ENCODE assay signal across 14 cellular contexts in the genomic region with DNA sequence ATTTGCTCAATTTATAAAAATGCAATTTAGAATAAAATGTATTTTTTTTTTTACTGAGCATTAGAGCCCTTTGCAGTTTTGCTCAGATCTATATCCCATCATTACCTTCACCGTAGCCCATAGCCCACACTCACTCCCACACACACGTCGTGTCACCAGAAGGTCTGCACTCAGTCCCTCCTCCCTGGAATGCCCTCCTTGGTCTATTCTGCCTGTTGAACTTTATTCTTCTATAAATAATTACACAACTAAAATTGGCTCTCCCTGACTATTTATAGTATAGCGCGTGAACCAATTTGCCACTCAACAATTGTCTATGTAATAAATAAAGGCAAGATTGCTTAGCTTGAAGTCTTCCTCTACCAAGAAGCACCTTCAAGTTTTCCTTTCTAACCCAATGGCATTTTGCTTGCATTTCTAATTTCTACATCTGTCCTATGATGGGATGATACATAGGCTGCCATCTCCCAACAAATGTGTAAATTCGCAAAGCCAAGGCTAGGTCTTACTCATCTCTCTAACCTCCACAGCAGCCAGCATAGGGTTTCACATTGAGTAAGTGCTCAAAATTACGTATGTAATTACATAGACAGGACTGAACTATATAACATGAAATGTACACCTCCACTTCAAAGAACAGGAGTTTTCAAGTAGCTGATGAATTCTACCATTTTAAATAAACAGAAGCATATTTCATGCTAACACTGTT.
DNase-seq lines count a peak whose midpoint lies in the region; ATAC-seq and TF ChIP-seq lines count a peak whose summit lies in the region.
"Had no signal": no experiment of that assay in that cellular context is flagged by ENCODE, and none has a peak within 500 bp of the region (broad histone marks: within the 10 kb centered on the region; RNA-seq: fewer than 3 reads in every experiment).

No MANE protein-coding gene starts in this region.

- TF ChIP-seq CTCF in GM06990 (IDR thresholded peaks at IDR 0.05; ENCODE audit: insufficient read depth, low read length, poor library complexity, severe bottlenecking), result no peak
- TF ChIP-seq CTCF in testis (IDR thresholded peaks at IDR 0.05), result no peak
- TF ChIP-seq CTCF in WERI-Rb-1 (IDR thresholded peaks at IDR 0.05; ENCODE audit: low read depth, low read length), result no peak

- H3K36me3 ChIP-seq in GM06990 (ENCODE audit: control insufficient read depth, insufficient read depth, low read length) (no peaks in the 10 kb centered on the region), testis (ENCODE audit: low read depth, missing control alignments) (no peaks in the 10 kb centered on the region), WERI-Rb-1 (no peaks in the 10 kb centered on the region)
- H3K36me3 ChIP-seq: neutrophil had no signal

- WGBS in testis, 2 donors, result 94% methylated on average over 7 of the region's 7 CpGs

- H3K27ac ChIP-seq in testis (no peak overlapping the region), WERI-Rb-1 (no peak overlapping the region)
- H3K27ac ChIP-seq: neutrophil had no signal

- no peaks in the 10 kb centered on the region for H3K9me3 ChIP-seq in testis
- H3K9me3 ChIP-seq in WERI-Rb-1 (ENCODE audit: severe bottlenecking), result no peaks in the 10 kb centered on the region
- H3K9me3 ChIP-seq: neutrophil had no signal

- no peaks in the 10 kb centered on the region for H3K4me1 ChIP-seq in testis

- peak; percentile 69 for ATAC-seq in GM18517 (IDR thresholded peaks at IDR 0.05; ENCODE audit: unreplicated experiment)
- ATAC-seq in GM21786 (IDR thresholded peaks at IDR 0.05; ENCODE audit: unreplicated experiment), result peak; percentile 62
- ATAC-seq: Panc1 had no signal

- no peak for TF ChIP-seq POLR2A in testis (IDR thresholded peaks at IDR 0.05)

- H3K27me3 ChIP-seq in GM06990 (replicated peaks; ENCODE audit: control insufficient read depth, insufficient read depth, low read length) (no peaks in the 10 kb centered on the region), testis (no peaks in the 10 kb centered on the region), WERI-Rb-1 (ENCODE audit: insufficient read depth, low read depth, severe bottlenecking) (no peaks in the 10 kb centered on the region)

- H3K4me3 ChIP-seq in GM06990 (replicated peaks; ENCODE audit: low read depth, low read length) (no peak overlapping the region), testis (no peak overlapping the region), WERI-Rb-1 (ENCODE audit: low read depth, low read length) (no peak overlapping the region)

- DNase-seq in GM06990 (ENCODE audit: extremely low read depth, insufficient read length) (peak; percentile 48), NCI-H1436 (lab: John Stamatoyannopoulos, UW) (peak; percentile 33), testis (no peak), NCI-H2196 (lab: John Stamatoyannopoulos, UW; ENCODE audit: unreplicated experiment) (no peak), WERI-Rb-1 (no peak), pons (ENCODE audit: low spot score) (no peak)
- DNase-seq: activated CD4-positive, alpha-beta T cell treated with anti-CD3 and anti-CD28 coated beads, Interleukin-2, amount 10 ng/mL, durations not matched to agents 7 days and 5 days; CD4-positive, alpha-beta memory T cell; kidney glomerular epithelial cell; NCI-H1048 had no signal

- intact Hi-C loops in testis (cut with DNase I; ENCODE audit: low total_unique reads), result no loop called here

Comparison
In these comparisons a context has a peak if more than half of its experiments do, and no peak if none do; other contexts are left out.
1. DNase-seq: peak in GM06990 (single experiment) and NCI-H1436 (single experiment); none in testis (single experiment), NCI-H2196 (single experiment), WERI-Rb-1 (single experiment) and pons (single experiment).